1 cellular context compared by ENCODE assay signal in the genomic region with DNA sequence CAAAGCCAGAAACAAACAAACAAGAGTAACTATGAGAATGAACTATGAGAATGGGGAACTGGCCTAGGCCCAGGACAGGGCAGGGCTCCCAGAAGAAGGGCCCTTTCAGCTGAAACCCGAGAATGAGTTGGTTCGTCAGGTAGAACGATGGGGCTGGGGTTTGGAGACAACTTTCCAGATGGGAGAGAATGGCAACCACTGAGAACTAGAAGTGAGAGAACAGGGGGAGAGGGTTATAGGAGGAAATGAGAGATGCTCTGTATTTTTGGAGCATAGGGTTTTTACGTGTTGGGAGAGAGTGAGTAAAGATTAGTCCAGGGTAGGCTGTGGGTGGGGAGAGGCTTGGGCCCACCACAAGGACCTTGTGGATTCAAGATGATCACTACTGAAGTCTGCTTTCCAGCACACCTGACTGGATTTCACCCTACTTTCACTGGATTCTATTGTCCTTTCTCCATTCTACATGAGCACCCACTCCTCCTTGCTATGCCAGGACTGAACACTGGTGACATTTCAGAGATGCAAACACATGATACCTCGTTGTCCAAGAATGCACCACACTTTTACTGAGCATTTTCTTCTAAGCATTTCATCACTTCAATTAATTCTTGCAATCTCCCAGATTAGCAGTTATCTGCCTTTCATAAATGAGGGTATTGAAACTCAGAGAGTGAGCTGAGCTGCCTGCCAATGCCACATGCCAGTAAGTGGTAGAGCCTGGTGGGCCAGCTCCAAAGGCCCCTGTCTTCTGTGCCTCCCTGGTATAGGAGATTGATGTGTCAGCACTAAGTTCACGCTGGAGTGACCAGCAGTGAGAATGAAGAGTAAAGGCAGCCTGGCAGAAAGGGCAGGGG.
TF ChIP-seq lines count a peak whose summit lies in the region.

No MANE protein-coding gene starts in this region.

TF ChIP-seq in HepG2, 621 proteins besides CTCF, POLR2A, EP300 and RAD21:
- TF ChIP-seq, protein P1, sequence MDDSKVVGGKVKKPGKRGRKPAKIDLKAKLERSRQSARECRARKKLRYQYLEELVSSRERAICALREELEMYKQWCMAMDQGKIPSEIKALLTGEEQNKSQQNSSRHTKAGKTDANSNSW (CRISPR knock-in tag; IDR thresholded peaks at IDR 0.05; ENCODE audit: borderline replicate concordance): no peak
- TF ChIP-seq MAFK (conservative IDR thresholded peaks at IDR 0.05 in 1 of 2, IDR thresholded peaks at IDR 0.05 in 1 of 2; ENCODE audit: low read length in 2 of 2) (peak; percentile 67 to 76), MAFF (IDR thresholded peaks at IDR 0.05; ENCODE audit: low read depth, low read length) (peak; percentile 62)
